Comparison of ENCODE assay signal across 20 cellular contexts in the genomic region with DNA sequence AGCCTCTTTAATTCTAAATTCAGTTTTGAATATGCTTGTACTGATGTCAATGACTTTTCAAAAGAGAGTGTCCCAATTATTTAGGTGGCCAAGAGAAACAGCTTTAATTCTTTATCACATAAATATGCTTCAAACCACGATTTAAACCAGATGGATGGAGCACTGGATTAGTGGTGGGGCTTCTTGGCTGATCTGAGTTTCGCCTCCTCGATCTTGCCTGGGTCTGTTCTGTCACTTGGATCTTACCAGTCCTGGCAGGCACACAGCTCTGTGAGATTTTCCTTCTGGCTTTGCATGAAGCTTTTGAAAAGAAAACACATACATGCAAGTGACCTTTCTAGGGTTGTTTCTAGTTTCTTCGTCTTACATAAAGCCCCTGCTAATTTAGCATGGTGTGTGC.
"Had no signal": no experiment of that assay in that cellular context is flagged by ENCODE, and none has a peak within 500 bp of the region (broad histone marks: within the 10 kb centered on the region; RNA-seq: fewer than 3 reads in every experiment).

No MANE protein-coding gene starts in this region.

- H3K9ac ChIP-seq: neural progenitor cell, SK-N-SH had no signal

- DNase-seq: activated CD4-positive, alpha-beta T cell treated with anti-CD3 and anti-CD28 coated beads for 36 hours; activated CD4-positive, alpha-beta T cell treated with anti-CD3 and anti-CD28 coated beads, Interleukin-2, amount 50 U/mL, for 48 hours; activated gamma-delta T cell treated with Interleukin-2 at 50 U/mL for 16 hours; amniotic stem cell; endodermal cell; head of caudate nucleus; psoas muscle; sigmoid colon; SK-N-SH; spleen; stimulated activated CD4-positive, alpha-beta T cell treated with anti-CD3 and anti-CD28 coated beads, Interleukin-4, amount 100 ng/mL, for 4 hours had no signal

- H3K36me3 ChIP-seq: neural progenitor cell, sigmoid colon, spleen, tibial nerve had no signal

- FAIRE-seq: frontal cortex had no signal

- H3K4me1 ChIP-seq: body of pancreas, psoas muscle, spleen had no signal

- H3K27ac ChIP-seq: body of pancreas, epithelial cell of prostate, neural progenitor cell, psoas muscle, spleen had no signal

- H2AFZ ChIP-seq: neural progenitor cell had no signal

- H3K4me1 Mint-ChIP-seq: activated CD4-positive, alpha-beta T cell treated with anti-CD3 and anti-CD28 coated beads for 36 hours; stimulated activated memory B cell treated with anti-CD40 and anti-IgM and Interleukin-4, amounts not matched to agents 10 μg/mL and 1 μg/mL and 100 μg/mL, for 72 hours had no signal

- H3K9me3 ChIP-seq: body of pancreas, psoas muscle, sigmoid colon, SK-N-SH, spleen, tibial nerve had no signal

- H3K27me3 Mint-ChIP-seq: activated CD4-positive, alpha-beta T cell treated with anti-CD3 and anti-CD28 coated beads for 36 hours; stimulated activated memory B cell treated with anti-CD40 and anti-IgM and Interleukin-4, amounts not matched to agents 10 μg/mL and 1 μg/mL and 100 μg/mL, for 72 hours had no signal

- H3K9me3 Mint-ChIP-seq: activated T-helper 1 cell treated with anti-CD3 and anti-CD28 coated beads, Interleukin-12 subunit alpha, Interleukin-12 subunit beta, Interleukin-2, Interleukin-4 antibody, amounts not matched to agents 30 ng/mL and 10 ng/mL and 1 ng/mL, durations not matched to agents 14 hours and 24 hours and 36 hours had no signal

- H3K27ac Mint-ChIP-seq: activated CD4-positive, alpha-beta T cell treated with anti-CD3 and anti-CD28 coated beads for 36 hours; activated naive CD4-positive, alpha-beta T cell treated with anti-CD3 and anti-CD28 coated beads, Interleukin-2, amount 50 U/mL, for 72 hours; activated T-helper 1 cell treated with anti-CD3 and anti-CD28 coated beads, Interleukin-12 subunit alpha, Interleukin-12 subunit beta, Interleukin-2, Interleukin-4 antibody, amounts not matched to agents 30 ng/mL and 10 ng/mL and 1 ng/mL, durations not matched to agents 14 hours and 24 hours and 36 hours; endodermal cell; neural progenitor cell; stimulated activated memory B cell treated with anti-CD40 and anti-IgM and Interleukin-4, amounts not matched to agents 10 μg/mL and 1 μg/mL and 100 μg/mL, for 72 hours; WTC11 had no signal

- H3K36me3 Mint-ChIP-seq: stimulated activated memory B cell treated with anti-CD40 and anti-IgM and Interleukin-4, amounts not matched to agents 10 μg/mL and 1 μg/mL and 100 μg/mL, for 72 hours had no signal

- ATAC-seq: activated CD4-positive, alpha-beta T cell treated with anti-CD3 and anti-CD28 coated beads for 36 hours; activated naive CD4-positive, alpha-beta T cell treated with anti-CD3 and anti-CD28 coated beads, Interleukin-2, amount 50 U/mL, for 72 hours; body of pancreas; psoas muscle; stimulated activated memory B cell treated with anti-CD40 and anti-IgM and Interleukin-4, amounts not matched to agents 10 μg/mL and 1 μg/mL and 100 μg/mL, for 72 hours; WTC11 had no signal

- H3K4me2 ChIP-seq: neural progenitor cell, SK-N-SH had no signal

- H3K27me3 ChIP-seq: body of pancreas, neural progenitor cell, sigmoid colon, spleen, tibial nerve had no signal

- H3K4me3 Mint-ChIP-seq: activated CD4-positive, alpha-beta T cell treated with anti-CD3 and anti-CD28 coated beads for 36 hours; activated T-helper 1 cell treated with anti-CD3 and anti-CD28 coated beads, Interleukin-12 subunit alpha, Interleukin-12 subunit beta, Interleukin-2, Interleukin-4 antibody, amounts not matched to agents 30 ng/mL and 10 ng/mL and 1 ng/mL, durations not matched to agents 14 hours and 24 hours and 36 hours; endodermal cell; neural progenitor cell; stimulated activated memory B cell treated with anti-CD40 and anti-IgM and Interleukin-4, amounts not matched to agents 10 μg/mL and 1 μg/mL and 100 μg/mL, for 72 hours; WTC11 had no signal

- H3K4me3 ChIP-seq: body of pancreas, neural progenitor cell, psoas muscle, sigmoid colon, spleen, tibial nerve had no signal
